ENCODE assay signal across 9 cellular contexts in the genomic region with DNA sequence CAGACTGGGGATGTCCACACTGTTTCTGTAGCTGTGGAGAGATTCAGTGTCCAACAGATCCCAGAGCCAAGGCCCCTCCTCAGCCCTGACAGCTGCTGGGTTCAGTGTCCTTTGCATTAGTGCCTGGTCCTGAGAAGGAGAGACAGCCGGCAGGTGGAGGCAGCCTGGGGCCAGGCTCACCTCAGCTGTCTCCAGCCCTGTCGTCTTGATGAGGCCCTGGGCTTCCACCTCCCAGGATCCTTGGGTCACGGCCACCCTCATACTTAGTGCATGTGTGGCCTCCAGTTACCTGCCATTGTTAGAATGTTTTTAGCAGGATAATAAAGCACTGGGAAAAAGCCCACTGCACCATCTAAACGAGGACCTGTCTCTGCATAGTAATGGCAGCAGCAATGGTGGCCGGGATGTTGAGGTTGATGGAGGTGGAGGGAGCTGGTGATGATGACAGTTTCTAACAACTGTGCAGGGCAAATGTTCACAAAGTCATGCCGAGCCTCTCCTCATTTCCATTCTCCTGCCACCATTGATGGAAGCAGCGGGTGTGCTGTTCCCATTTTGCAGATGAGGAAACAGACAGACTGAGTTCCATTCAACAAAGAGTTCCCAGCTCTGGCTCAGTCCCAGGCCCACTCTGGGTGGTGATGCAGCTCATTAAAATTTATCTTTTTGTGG. TPM values are rescaled to one million over a fixed set of nuclear protein-coding genes. Genes with fewer than 3 reads are reported as not detected.
A peak's percentile ranks its signal among the peaks of the same experiment; 100 is the strongest.
DNase-seq lines count a peak whose midpoint lies in the region; ATAC-seq and TF ChIP-seq lines count a peak whose summit lies in the region.
"Had no signal": no experiment of that assay in that cellular context is flagged by ENCODE, and none has a peak within 500 bp of the region (broad histone marks: within the 10 kb centered on the region; RNA-seq: fewer than 3 reads in every experiment).

No MANE protein-coding gene starts in this region.

- H3K4me2 ChIP-seq in hepatocyte = peak overlapping the region; percentile 62

- peak overlapping the region; percentile 100 for H3K27ac Mint-ChIP-seq in activated CD4-positive, alpha-beta memory T cell treated with anti-CD3 and anti-CD28 coated beads for 36 hours

- H3K36me3 Mint-ChIP-seq in activated CD4-positive, alpha-beta memory T cell treated with anti-CD3 and anti-CD28 coated beads for 36 hours = peaks cover 49% of the 10 kb centered on the region

- H3K36me3 ChIP-seq in heart left ventricle (peaks cover 0 to 48% (median 12%) of the 10 kb centered on the region in 9 donors), hepatocyte (replicated peaks; ENCODE audit: insufficient read depth, low read depth) (no peaks in the 10 kb centered on the region), transverse colon (no peaks in the 10 kb centered on the region), tibial nerve (no peaks in the 10 kb centered on the region)

- in situ Hi-C loops in transverse colon (cut with MboI; ENCODE audit: low pct_ligation_motif_present in 1 of 4, low pct_unique_long_range_greater_than_20kb in 1 of 4, low sequenced_read_pairs in 3 of 4) = no loop called here

- no peak for TF ChIP-seq EP300 in transverse colon (IDR thresholded peaks at IDR 0.05; ENCODE audit: low read depth)
- no peak for TF ChIP-seq EP300 in tibial nerve (IDR thresholded peaks at IDR 0.05)

- H3K9me3 ChIP-seq in heart left ventricle (no peaks in the 10 kb centered on the region), hepatocyte (ENCODE audit: low read depth) (no peaks in the 10 kb centered on the region), transverse colon (no peaks in the 10 kb centered on the region), tibial nerve (no peaks in the 10 kb centered on the region)

- H3K9me3 Mint-ChIP-seq in activated CD4-positive, alpha-beta memory T cell treated with anti-CD3 and anti-CD28 coated beads for 36 hours = no peaks in the 10 kb centered on the region

- no peak overlapping the region for H2AFZ ChIP-seq in hepatocyte

- intact Hi-C loops in heart left ventricle (cut with DNase I) (loop anchor here in 2 of 10 donors (2.0 to 10.0 kb wide), 2 partner anchors 14 to 176 kb away; no protein-coding TSS in a partner anchor), cardiac septum (cut with DNase I) (loop anchor here (5.0 kb wide), 1 partner anchor 39 kb away; the partner anchor contains the start of gene CCDC197), transverse colon (cut with DNase I; ENCODE audit: low total_unique reads) (no loop called here)
- intact Hi-C loops in activated CD4-positive, alpha-beta memory T cell treated with anti-CD3 and anti-CD28 coated beads for 36 hours (cut with micrococcal nuclease) = loop anchor here (1.0 to 10.0 kb wide), 3 partner anchors 19 to 754 kb away; partner anchors contain the start of genes GON7, OTUB2 and UBR7

- ATAC-seq in heart left ventricle = no peak

- H3K27ac ChIP-seq in heart left ventricle = peak overlapping the region in 11 of 12 donors; percentile 49 to 87 (median 77)
- H3K27ac ChIP-seq in hepatocyte = peak overlapping the region; percentile 90
- peak overlapping the region; percentile 70 to 87 (median 73) for H3K27ac ChIP-seq in transverse colon
- H3K27ac ChIP-seq in tibial nerve = peak overlapping the region in 1 of 4 donors; percentile 53

- no peak overlapping the region for H3K4me3 ChIP-seq in heart left ventricle
- no peak overlapping the region for H3K4me3 ChIP-seq in hepatocyte
- H3K4me3 ChIP-seq in transverse colon = no peak overlapping the region
- no peak overlapping the region for H3K4me3 ChIP-seq in tibial nerve

- H3K27me3 ChIP-seq in heart left ventricle = no peaks in the 10 kb centered on the region
- H3K27me3 ChIP-seq in hepatocyte = no peaks in the 10 kb centered on the region
- H3K27me3 ChIP-seq in transverse colon = no peaks in the 10 kb centered on the region
- H3K27me3 ChIP-seq in tibial nerve = no peaks in the 10 kb centered on the region

- TF ChIP-seq CTCF in heart left ventricle (IDR thresholded peaks at IDR 0.05) (no peak), hepatocyte (IDR thresholded peaks at IDR 0.05; ENCODE audit: poor library complexity) (no peak), transverse colon (IDR thresholded peaks at IDR 0.05) (no peak), tibial nerve (IDR thresholded peaks at IDR 0.05) (no peak)

- CTCF ChIA-PET in activated CD4-positive, alpha-beta memory T cell treated with anti-CD3 and anti-CD28 coated beads for 36 hours (lab: Charles Lee) = interaction anchor here (1.0 to 19.1 kb wide), 5 partner anchors 12 to 63 kb away, joined by 3 to 318 read pairs (median 76); partner anchors contain the start of gene ASB2

- DNase-seq in heart left ventricle (no peak), cardiac septum (ENCODE audit: low spot score) (no peak), hepatocyte (ENCODE audit: low spot score) (no peak), transverse colon (no peak), NCI-H748 treated with DMSO at 0.1 percent for 48 hours (lab: John Stamatoyannopoulos, UW) (no peak), tibial nerve (ENCODE audit: low spot score in 2 of 2) (no peak)
- DNase-seq in activated CD4-positive, alpha-beta memory T cell treated with anti-CD3 and anti-CD28 coated beads for 36 hours = no peak
- no peak for DNase-seq in stimulated activated CD4-positive, alpha-beta T cell treated with anti-CD3 and anti-CD28 coated beads, Interleukin-2, amount 100 ng/mL, for 48 hours

- H3K4me1 Mint-ChIP-seq in activated CD4-positive, alpha-beta memory T cell treated with anti-CD3 and anti-CD28 coated beads for 36 hours (ENCODE audit: low read depth) = peaks cover 94% of the 10 kb centered on the region

- no peaks in the 10 kb centered on the region for H3K9me2 ChIP-seq in hepatocyte (replicated peaks; ENCODE audit: insufficient read depth)

- H3K79me2 ChIP-seq in hepatocyte = no peaks in the 10 kb centered on the region

- no peaks in the 10 kb centered on the region for H4K20me1 ChIP-seq in hepatocyte (ENCODE audit: insufficient read depth, poor library complexity, severe bottlenecking)

- POLR2A ChIA-PET in activated CD4-positive, alpha-beta memory T cell treated with anti-CD3 and anti-CD28 coated beads for 36 hours (lab: Charles Lee) = interaction anchor here (0.6 to 15.8 kb wide), 12 partner anchors 10 to 1564 kb away, joined by 3 to 447 read pairs (median 8); partner anchors contain the start of genes ASB2, DDX24, IFI27L1 and OTUB2

- WGBS in heart left ventricle, 4 donors = 79 to 85% (median 82%) methylated on average over 6 to 7 of the region's 7 CpGs
- WGBS in hepatocyte (ENCODE audit: low lambda C conversion rate, missing lambda C conversion rate) = 88% methylated on average over 7 of the region's 7 CpGs
- WGBS in transverse colon (ENCODE audit: low coverage in 1 of 2), 2 donors = 70 to 82% methylated on average over 2 to 7 of the region's 7 CpGs
- WGBS in tibial nerve, 2 donors = 87 to 90% methylated on average over 6 to 7 of the region's 7 CpGs

- peaks cover 3 to 95% (median 49%) of the 10 kb centered on the region in 12 donors for H3K4me1 ChIP-seq in heart left ventricle
- H3K4me1 ChIP-seq in hepatocyte (ENCODE audit: insufficient read depth) = peaks cover 19% of the 10 kb centered on the region
- peaks cover 4 to 60% (median 38%) of the 10 kb centered on the region in 4 donors for H3K4me1 ChIP-seq in transverse colon
- H3K4me1 ChIP-seq in tibial nerve = peaks cover 0 to 39% (median 3%) of the 10 kb centered on the region in 4 donors

- no peaks in the 10 kb centered on the region for H3K27me3 Mint-ChIP-seq in activated CD4-positive, alpha-beta memory T cell treated with anti-CD3 and anti-CD28 coated beads for 36 hours

- peak overlapping the region; percentile 78 for H3K4me3 Mint-ChIP-seq in activated CD4-positive, alpha-beta memory T cell treated with anti-CD3 and anti-CD28 coated beads for 36 hours

- TF ChIP-seq POLR2A in heart left ventricle (IDR thresholded peaks at IDR 0.05) = no peak
- no peak for TF ChIP-seq POLR2A in transverse colon (IDR thresholded peaks at IDR 0.05)
- no peak for TF ChIP-seq POLR2A in tibial nerve (IDR thresholded peaks at IDR 0.05)

RNA-seq across cellular contexts. Expression of gene ASB2, which starts 17.7 kb away (rescaled TPM):
- total RNA-seq in heart left ventricle (100 to 1,000 TPM in 8 of 9 donors, 10 to 100 TPM in 1; 95.8 to 411 (median 166) TPM), cardiac septum (156 TPM), hepatocyte (0.53 and 1.8 TPM in 2 replicates), transverse colon (10 to 100 TPM; 22.1 to 35.8 (median 27.9) TPM), tibial nerve (1 to 10 TPM in 2 of 4 donors, under 1 TPM in 1, not detected in 1; 0.60 to 2.1 (median 1.8) TPM)
- polyA plus RNA-seq in heart left ventricle (100 to 1,000 TPM in 1 of 2 donors, 10 to 100 TPM in 1; 22.4 to 289 TPM), hepatocyte (0.27 and 0.32 TPM in 2 replicates)
- 10 to 100 TPM; 40.6 to 44.6 TPM for total RNA-seq in activated CD4-positive, alpha-beta memory T cell treated with anti-CD3 and anti-CD28 coated beads for 36 hours

RNA-seq across cellular contexts. Expression of gene FAM181A, which starts 31.6 kb away (rescaled TPM):
- total RNA-seq in heart left ventricle = not detected
- polyA plus RNA-seq in heart left ventricle = not detected
- total RNA-seq in cardiac septum = not detected
- total RNA-seq in activated CD4-positive, alpha-beta memory T cell treated with anti-CD3 and anti-CD28 coated beads for 36 hours = not detected
- not detected in 2 replicates for total RNA-seq in hepatocyte
- 0.90 TPM in 1 of 2 replicates, not detected in the other for polyA plus RNA-seq in hepatocyte
- not detected for total RNA-seq in transverse colon
- not detected for total RNA-seq in tibial nerve
- total RNA-seq: liver had no signal
- polyA plus RNA-seq: liver had no signal

RNA-seq across cellular contexts. Expression of gene CCDC197, which starts 38.4 kb away (rescaled TPM):
- total RNA-seq in heart left ventricle = 1 to 10 TPM in 3 of 9 donors, under 1 TPM in 3, not detected in 3; 0.26 to 1.4 (median 0.95) TPM
- under 1 TPM in 1 of 2 donors, not detected in 1; 0.23 TPM for polyA plus RNA-seq in heart left ventricle
- total RNA-seq in cardiac septum = 3.4 TPM
- total RNA-seq in activated CD4-positive, alpha-beta memory T cell treated with anti-CD3 and anti-CD28 coated beads for 36 hours = under 1 TPM; 0.44 to 0.69 TPM
- total RNA-seq in hepatocyte = not detected in 2 replicates
- polyA plus RNA-seq in hepatocyte = not detected in 2 replicates
- total RNA-seq in transverse colon = not detected
- not detected for total RNA-seq in tibial nerve
- total RNA-seq: liver had no signal
- polyA plus RNA-seq: liver had no signal
